14 cellular contexts compared by ENCODE assay signal in the genomic region with DNA sequence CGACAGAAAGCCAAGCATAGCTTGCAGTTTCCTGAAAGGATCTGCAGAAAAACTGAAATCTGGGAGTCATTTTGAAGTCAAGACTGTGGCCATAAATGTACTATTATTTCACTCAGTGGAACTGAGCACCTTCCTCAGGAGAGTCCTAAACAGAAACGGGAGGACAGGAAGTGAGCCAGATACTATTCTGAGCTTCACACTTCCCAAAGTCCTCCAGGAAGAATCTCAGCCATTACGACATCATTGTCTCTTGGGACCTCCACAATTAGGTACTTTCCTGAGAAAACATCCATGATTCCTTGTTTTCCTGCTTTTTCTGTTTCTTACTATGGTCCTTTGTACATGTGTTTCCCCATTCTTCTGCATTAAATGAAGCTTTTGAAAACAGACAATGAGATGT.
A peak's percentile ranks its signal among the peaks of the same experiment; 100 is the strongest.
DNase-seq lines count a peak whose midpoint lies in the region; ATAC-seq, FAIRE-seq and TF ChIP-seq lines count a peak whose summit lies in the region.
"Had no signal": no experiment of that assay in that cellular context is flagged by ENCODE, and none has a peak within 500 bp of the region (broad histone marks: within the 10 kb centered on the region; RNA-seq: fewer than 3 reads in every experiment).

No MANE protein-coding gene starts in this region.

- H3K4me3 Mint-ChIP-seq in astrocyte (ENCODE audit: unreplicated experiment), result no peak overlapping the region
- H3K4me3 Mint-ChIP-seq: CD8-positive, alpha-beta memory T cell had no signal

- peaks cover 8% of the 10 kb centered on the region for H3K4me1 Mint-ChIP-seq in astrocyte (ENCODE audit: low read depth, unreplicated experiment)
- H3K4me1 Mint-ChIP-seq: CD8-positive, alpha-beta memory T cell had no signal

- TF ChIP-seq CTCF in astrocyte (IDR thresholded peaks at IDR 0.05; ENCODE audit: insufficient read depth, low read depth, low read length) (no peak), fibroblast of the aortic adventitia (IDR thresholded peaks at IDR 0.05; ENCODE audit: insufficient read depth, low read length) (no peak)

- H3K36me3 ChIP-seq in BLaER1 (no peaks in the 10 kb centered on the region), astrocyte (ENCODE audit: insufficient read depth, low read length) (no peaks in the 10 kb centered on the region)

- H3K27me3 Mint-ChIP-seq in astrocyte (ENCODE audit: low read depth, unreplicated experiment), result no peaks in the 10 kb centered on the region
- H3K27me3 Mint-ChIP-seq: CD8-positive, alpha-beta memory T cell had no signal

- no peak for DNase-seq in astrocyte (ENCODE audit: low read depth)
- DNase-seq in fibroblast of the aortic adventitia (ENCODE audit: low read depth), result peak; percentile 62
- no peak for DNase-seq in sciatic nerve (ENCODE audit: low spot score)
- DNase-seq in NCI-H524 (lab: John Stamatoyannopoulos, UW), result no peak
- no peak for DNase-seq in KG1 (lab: John Stamatoyannopoulos, UW)
- DNase-seq: CD8-positive, alpha-beta memory T cell; DMS 273 treated with DMSO at 0.1 percent for 48 hours; Kasumi-1; MV-4-11; NCI-H1436; NCI-H2081; NCI-H510A treated with DMSO at 0.1 percent for 48 hours had no signal

- H3K9ac ChIP-seq in BLaER1 (no peak overlapping the region), astrocyte (ENCODE audit: low read length) (no peak overlapping the region)

- ATAC-seq in sciatic nerve, result peak; percentile 94
- ATAC-seq in HG03280 (IDR thresholded peaks at IDR 0.05; ENCODE audit: unreplicated experiment), result no peak

- FAIRE-seq in astrocyte (lab: Jason Lieb, UNC), result no peak

- H3K9me3 ChIP-seq in BLaER1 (peaks cover 25% of the 10 kb centered on the region), astrocyte (ENCODE audit: insufficient read depth, low read depth, low read length) (no peaks in the 10 kb centered on the region)

- H3K4me2 ChIP-seq in BLaER1 (peak overlapping the region; percentile 31), astrocyte (ENCODE audit: low read length) (no peak overlapping the region)

- H3K36me3 Mint-ChIP-seq in astrocyte (ENCODE audit: low read depth, unreplicated experiment), result no peaks in the 10 kb centered on the region
- H3K36me3 Mint-ChIP-seq: CD8-positive, alpha-beta memory T cell had no signal

- H3K4me1 ChIP-seq in BLaER1 (peaks cover 5% of the 10 kb centered on the region), astrocyte (ENCODE audit: insufficient read depth, low read length) (peaks cover 4% of the 10 kb centered on the region)

- H2AFZ ChIP-seq in astrocyte (ENCODE audit: low read depth, low read length), result peak overlapping the region; percentile 14

- H3K4me3 ChIP-seq in BLaER1 (no peak overlapping the region), astrocyte (ENCODE audit: insufficient read depth, low read depth, low read length) (no peak overlapping the region), fibroblast of the aortic adventitia (ENCODE audit: low read depth, low read length) (no peak overlapping the region)

- H3K27ac Mint-ChIP-seq in astrocyte (ENCODE audit: unreplicated experiment), result no peak overlapping the region
- H3K27ac Mint-ChIP-seq: CD8-positive, alpha-beta memory T cell had no signal

- no peaks in the 10 kb centered on the region for H4K20me1 ChIP-seq in BLaER1
- no peaks in the 10 kb centered on the region for H4K20me1 ChIP-seq in astrocyte (ENCODE audit: insufficient read depth, low read length)

- intact Hi-C loops in sciatic nerve (cut with DNase I), result no loop called here

- H3K27ac ChIP-seq in BLaER1, result no peak overlapping the region
- H3K27ac ChIP-seq in astrocyte (ENCODE audit: low read depth, low read length), result no peak overlapping the region

- peaks cover 3% of the 10 kb centered on the region for H3K9me3 Mint-ChIP-seq in astrocyte (ENCODE audit: unreplicated experiment)

- no peaks in the 10 kb centered on the region for H3K27me3 ChIP-seq in BLaER1
- no peaks in the 10 kb centered on the region for H3K27me3 ChIP-seq in astrocyte (ENCODE audit: insufficient read depth, low read length)

- H3K79me2 ChIP-seq in astrocyte (ENCODE audit: insufficient read depth, low read length), result no peaks in the 10 kb centered on the region
